8 cellular contexts compared by ENCODE assay signal in the genomic region with DNA sequence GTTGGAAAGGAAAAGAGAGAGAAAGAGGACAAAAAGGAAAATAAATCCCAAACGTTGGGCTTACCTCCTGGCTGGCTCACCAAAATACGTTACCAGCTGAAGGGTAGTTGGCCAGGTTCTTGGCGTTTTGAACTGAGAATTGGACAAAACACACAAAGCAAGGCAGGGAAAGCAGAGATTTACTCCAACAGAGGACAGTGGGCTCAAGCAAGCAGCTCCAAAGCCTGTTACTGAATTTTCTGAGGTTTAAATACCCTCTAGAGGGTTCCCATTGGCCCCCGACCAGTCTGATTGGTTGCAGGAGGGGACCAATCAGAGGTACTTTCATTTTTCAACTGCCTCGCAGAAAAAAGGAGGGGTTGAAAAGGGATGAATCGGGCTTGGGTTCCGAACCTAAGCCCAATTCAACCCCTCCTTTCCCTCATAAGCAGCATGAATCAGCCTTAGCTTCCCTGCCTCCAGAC. TPM values are rescaled to one million over a fixed set of nuclear protein-coding genes. Genes with fewer than 3 reads are reported as not detected.
DNase-seq lines count a peak whose midpoint lies in the region; ATAC-seq and TF ChIP-seq lines count a peak whose summit lies in the region.

No MANE protein-coding gene starts in this region.

- H3K27me3 ChIP-seq in heart right ventricle = peaks cover 0 to 5% (median 0%) of the 10 kb centered on the region in 7 donors
- no peaks in the 10 kb centered on the region for H3K27me3 ChIP-seq in transverse colon

- H3K4me1 Mint-ChIP-seq in activated naive CD4-positive, alpha-beta T cell treated with anti-CD3 and anti-CD28 coated beads for 36 hours (ENCODE audit: low read depth) = peaks cover 11% of the 10 kb centered on the region
- peaks cover 9% of the 10 kb centered on the region for H3K4me1 Mint-ChIP-seq in T-helper 17 cell
- H3K4me1 Mint-ChIP-seq in type B pancreatic cell (ENCODE audit: unreplicated experiment) = no peaks in the 10 kb centered on the region

- H3K9me3 ChIP-seq in T-helper 17 cell (ENCODE audit: control insufficient read depth, low read length, poor library complexity, severe bottlenecking) = no peaks in the 10 kb centered on the region
- H3K9me3 ChIP-seq in heart right ventricle = no peaks in the 10 kb centered on the region
- no peaks in the 10 kb centered on the region for H3K9me3 ChIP-seq in transverse colon

- H3K27ac Mint-ChIP-seq in activated naive CD4-positive, alpha-beta T cell treated with anti-CD3 and anti-CD28 coated beads for 36 hours = peak overlapping the region; percentile 51
- H3K27ac Mint-ChIP-seq in T-helper 17 cell (no peak overlapping the region), type B pancreatic cell (no peak overlapping the region)

- peak overlapping the region; percentile 65 for H3K4me3 Mint-ChIP-seq in activated naive CD4-positive, alpha-beta T cell treated with anti-CD3 and anti-CD28 coated beads for 36 hours
- peak overlapping the region; percentile 31 for H3K4me3 Mint-ChIP-seq in T-helper 17 cell
- no peak overlapping the region for H3K4me3 Mint-ChIP-seq in type B pancreatic cell

- DNase-seq in activated naive CD4-positive, alpha-beta T cell treated with anti-CD3 and anti-CD28 coated beads for 36 hours = peak; percentile 17
- DNase-seq in activated naive CD4-positive, alpha-beta T cell treated with anti-CD3 and anti-CD28 coated beads, Interleukin-2, amount 50 U/mL, for 16 hours = no peak
- DNase-seq in T-helper 17 cell = no peak
- no peak for DNase-seq in heart right ventricle
- peak; percentile 9 for DNase-seq in transverse colon
- no peak for DNase-seq in NAMALWA (ENCODE audit: low spot score)
- DNase-seq in type B pancreatic cell (ENCODE audit: extremely low spot score, unreplicated experiment) = no peak

- no peaks in the 10 kb centered on the region for H3K27me3 Mint-ChIP-seq in activated naive CD4-positive, alpha-beta T cell treated with anti-CD3 and anti-CD28 coated beads for 36 hours (ENCODE audit: low read depth)
- H3K27me3 Mint-ChIP-seq in T-helper 17 cell (no peaks in the 10 kb centered on the region), type B pancreatic cell (peaks cover 4% of the 10 kb centered on the region)

- no peaks in the 10 kb centered on the region for H3K36me3 Mint-ChIP-seq in activated naive CD4-positive, alpha-beta T cell treated with anti-CD3 and anti-CD28 coated beads for 36 hours (ENCODE audit: low read depth)
- H3K36me3 Mint-ChIP-seq in T-helper 17 cell (ENCODE audit: low read depth) (peaks cover 2% of the 10 kb centered on the region), type B pancreatic cell (no peaks in the 10 kb centered on the region)

- no peak for TF ChIP-seq EP300 in transverse colon (IDR thresholded peaks at IDR 0.05; ENCODE audit: low read depth)

- TF ChIP-seq POLR2A in transverse colon (IDR thresholded peaks at IDR 0.05) = no peak

- 76 to 87% methylated on average over 7 of the region's 7 CpGs for WGBS in heart right ventricle, 2 donors
- WGBS in transverse colon (ENCODE audit: low coverage in 1 of 2), 2 donors = 60 to 70% methylated on average over 1 to 7 of the region's 7 CpGs

- no peaks in the 10 kb centered on the region for H3K9me3 Mint-ChIP-seq in activated naive CD4-positive, alpha-beta T cell treated with anti-CD3 and anti-CD28 coated beads for 36 hours
- no peaks in the 10 kb centered on the region for H3K9me3 Mint-ChIP-seq in type B pancreatic cell

- peak overlapping the region in 8 of 10 donors; percentile 6 to 42 (median 34) for H3K4me3 ChIP-seq in heart right ventricle
- peak overlapping the region in 3 of 4 donors; percentile 9 to 27 (median 10) for H3K4me3 ChIP-seq in transverse colon

- H3K36me3 ChIP-seq in heart right ventricle = no peaks in the 10 kb centered on the region
- H3K36me3 ChIP-seq in transverse colon = no peaks in the 10 kb centered on the region

- no peak for TF ChIP-seq CTCF in heart right ventricle (IDR thresholded peaks at IDR 0.05)
- TF ChIP-seq CTCF in transverse colon (IDR thresholded peaks at IDR 0.05) = no peak
- no peak for TF ChIP-seq CTCF in type B pancreatic cell (conservative IDR thresholded peaks at IDR 0.05)

- H3K27ac ChIP-seq in heart right ventricle (no peak overlapping the region), transverse colon (peak overlapping the region in 1 of 4 donors; percentile 49)

- ATAC-seq in T-helper 17 cell = peak; percentile 50
- peak in 4 of 8 donors; percentile 30 to 50 (median 39) for ATAC-seq in heart right ventricle
- ATAC-seq in HG03432 (IDR thresholded peaks at IDR 0.05; ENCODE audit: unreplicated experiment) = no peak

- intact Hi-C loops in activated naive CD4-positive, alpha-beta T cell treated with anti-CD3 and anti-CD28 coated beads for 36 hours (cut with micrococcal nuclease) = no loop called here
- intact Hi-C loops in heart right ventricle (cut with DNase I) (no loop called here), transverse colon (cut with DNase I; ENCODE audit: low total_unique reads) (no loop called here)

- in situ Hi-C loops in transverse colon (cut with MboI; ENCODE audit: low pct_ligation_motif_present in 1 of 4, low pct_unique_long_range_greater_than_20kb in 1 of 4, low sequenced_read_pairs in 3 of 4) = no loop called here

- H3K4me1 ChIP-seq in heart right ventricle (peaks cover 0 to 7% (median 3%) of the 10 kb centered on the region in 9 donors), transverse colon (peaks cover 0 to 5% (median 0%) of the 10 kb centered on the region in 4 donors)

- CTCF ChIA-PET in activated naive CD4-positive, alpha-beta T cell treated with anti-CD3 and anti-CD28 coated beads for 36 hours (lab: Charles Lee) = interaction anchor here (0.9 kb wide), 1 partner anchor 29 kb away, joined by 3 read pairs; no protein-coding TSS in a partner anchor

RNA-seq across cellular contexts. Expression of gene ALOX12, which starts 55.6 kb away (rescaled TPM):
- not detected for total RNA-seq in activated naive CD4-positive, alpha-beta T cell treated with anti-CD3 and anti-CD28 coated beads for 36 hours
- 10 to 100 TPM in 1 of 2 donors, 1 to 10 TPM in 1; 1.2 to 32.0 TPM for total RNA-seq in T-helper 17 cell
- under 1 TPM in 1 of 10 donors, not detected in 9; 0.11 TPM for total RNA-seq in heart right ventricle
- under 1 TPM in 1 of 2 donors, not detected in 1; 0.04 TPM for polyA plus RNA-seq in heart right ventricle
- total RNA-seq in transverse colon = not detected
- total RNA-seq in type B pancreatic cell (ENCODE audit: low replicate concordance) = 0.34 and 2.1 TPM in 2 replicates

Comparison
In these comparisons a context has a peak if more than half of its experiments do, and no peak if none do; other contexts are left out.
1. DNase-seq: peak in activated naive CD4-positive, alpha-beta T cell treated with anti-CD3 and anti-CD28 coated beads for 36 hours (single experiment) and transverse colon (single experiment); none in activated naive CD4-positive, alpha-beta T cell treated with anti-CD3 and anti-CD28 coated beads, Interleukin-2, amount 50 U/mL, for 16 hours (single experiment), T-helper 17 cell (0 of 3), heart right ventricle (0 of 2), NAMALWA (single experiment) and type B pancreatic cell (single experiment).